ENCODE assay signal across 14 cellular contexts in genomic region chr19:33815410-33816340, GRCh38. TPM values are rescaled to one million over a fixed set of nuclear protein-coding genes. Genes with fewer than 3 reads are reported as not detected.
A peak's percentile ranks its signal among the peaks of the same experiment; 100 is the strongest.
DNase-seq lines count a peak whose midpoint lies in the region; ATAC-seq and TF ChIP-seq lines count a peak whose summit lies in the region.
"Had no signal": no experiment of that assay in that cellular context is flagged by ENCODE, and none has a peak within 500 bp of the region (broad histone marks: within the 10 kb centered on the region; RNA-seq: fewer than 3 reads in every experiment).

No MANE protein-coding gene starts in this region.

- TF ChIP-seq CTCF in A673 (conservative IDR thresholded peaks at IDR 0.05; ENCODE audit: low read depth, low read length), result no peak
- TF ChIP-seq CTCF in WTC11 (IDR thresholded peaks at IDR 0.05), result no peak
- no peak for TF ChIP-seq CTCF in foreskin fibroblast (IDR thresholded peaks at IDR 0.05; ENCODE audit: low read depth, low read length)

- CTCF ChIA-PET in A673 (lab: Charles Lee), result interaction anchor here (0.6 kb wide), 1 partner anchor 226 kb away, joined by 3 read pairs; no protein-coding TSS in a partner anchor
- CTCF ChIA-PET in WTC11 (lab: Charles Lee), result no interaction called here

- H3K4me3 ChIP-seq in A673 (ENCODE audit: low read depth, low read length, poor library complexity, severe bottlenecking) (no peak overlapping the region), foreskin fibroblast (ENCODE audit: low read depth in 1 of 2, low read length in 2 of 2) (no peak overlapping the region)
- no peak overlapping the region for H3K4me3 ChIP-seq in effector memory CD4-positive, alpha-beta T cell (ENCODE audit: insufficient read depth, low read depth, low read length, poor library complexity, severe bottlenecking)
- H3K4me3 ChIP-seq: esophagus muscularis mucosa had no signal

- peaks cover 5% of the 10 kb centered on the region for H3K4me1 ChIP-seq in A673 (ENCODE audit: insufficient read depth, low read length, poor library complexity, severe bottlenecking)
- peaks cover 14% of the 10 kb centered on the region for H3K4me1 ChIP-seq in effector memory CD4-positive, alpha-beta T cell (ENCODE audit: control insufficient read depth, insufficient read depth, low read length, poor library complexity, severe bottlenecking)

- H3K36me3 ChIP-seq in A673 (ENCODE audit: insufficient read depth, low read length, poor library complexity, severe bottlenecking), result no peaks in the 10 kb centered on the region
- no peaks in the 10 kb centered on the region for H3K36me3 ChIP-seq in effector memory CD4-positive, alpha-beta T cell (ENCODE audit: control insufficient read depth, insufficient read depth, low read length)

- intact Hi-C loops in A673 (cut with micrococcal nuclease; ENCODE audit: unreplicated experiment), result no loop called here

- H3K27me3 Mint-ChIP-seq in WTC11 (ENCODE audit: low read depth), result peaks cover 4% of the 10 kb centered on the region

- no peak overlapping the region for H3K27ac ChIP-seq in A673 (ENCODE audit: low read depth, low read length, poor library complexity, severe bottlenecking)
- H3K27ac ChIP-seq in effector memory CD4-positive, alpha-beta T cell (ENCODE audit: insufficient read depth, low read length, poor library complexity, severe bottlenecking), result no peak overlapping the region
- H3K27ac ChIP-seq: esophagus muscularis mucosa had no signal

- DNase-seq in A673 (ENCODE audit: low spot score) (peak; percentile 17), HT1080 (ENCODE audit: low read depth) (peak; percentile 32), WTC11 (ENCODE audit: low spot score) (no peak), foreskin fibroblast (peak; percentile 18 to 57), NAMALWA (ENCODE audit: low spot score) (no peak)
- no peak for DNase-seq in effector memory CD4-positive, alpha-beta T cell
- DNase-seq: caudate nucleus; NCI-H2081 treated with DMSO at 0.1 percent for 48 hours; stimulated activated CD4-positive, alpha-beta T cell treated with anti-CD3 and anti-CD28 coated beads, Interleukin-1b, Interleukin-23, amount 100 ng/mL, for 48 hours had no signal

- H3K9me3 ChIP-seq in A673 (ENCODE audit: low read depth, low read length, poor library complexity, severe bottlenecking), result no peaks in the 10 kb centered on the region
- no peaks in the 10 kb centered on the region for H3K9me3 ChIP-seq in effector memory CD4-positive, alpha-beta T cell (ENCODE audit: control insufficient read depth, low read length)
- H3K9me3 ChIP-seq: esophagus muscularis mucosa had no signal

- 0 out of 2 replicates have a peak overlapping the region, but pooled peaks have one; percentile 36 for H3K27ac Mint-ChIP-seq in WTC11
- H3K27ac Mint-ChIP-seq: IgD-negative memory B cell, progenitor cell of endocrine pancreas had no signal

- POLR2A ChIA-PET in A673 (lab: Charles Lee; ENCODE audit: low non-redundant PET) (interaction anchor here (0.6 kb wide), 1 partner anchor 442 kb away, joined by 4 read pairs; no protein-coding TSS in a partner anchor), WTC11 (lab: Charles Lee) (interaction anchor here (0.5 kb wide), 1 partner anchor 14 kb away, joined by 4 read pairs; no protein-coding TSS in a partner anchor)

- H3K27me3 ChIP-seq in A673 (replicated peaks; ENCODE audit: insufficient read depth, low read depth, low read length, poor library complexity), result no peaks in the 10 kb centered on the region
- no peaks in the 10 kb centered on the region for H3K27me3 ChIP-seq in effector memory CD4-positive, alpha-beta T cell (replicated peaks; ENCODE audit: control insufficient read depth, insufficient read depth, low read length, poor library complexity, severe bottlenecking)
- H3K27me3 ChIP-seq: esophagus muscularis mucosa had no signal

- H3K4me1 Mint-ChIP-seq in WTC11, result peaks cover 22% of the 10 kb centered on the region

- ATAC-seq in WTC11, result no peak
- no peak for ATAC-seq in GM21529 (IDR thresholded peaks at IDR 0.05; ENCODE audit: unreplicated experiment)
- no peak for ATAC-seq in GM21576 (IDR thresholded peaks at IDR 0.05; ENCODE audit: unreplicated experiment)

- H3K9me3 Mint-ChIP-seq in WTC11, result no peaks in the 10 kb centered on the region
- H3K9me3 Mint-ChIP-seq: IgD-negative memory B cell had no signal

- H3K4me3 Mint-ChIP-seq in WTC11, result no peak overlapping the region
- H3K4me3 Mint-ChIP-seq: IgD-negative memory B cell had no signal

- H3K36me3 Mint-ChIP-seq in WTC11, result peaks cover 7% of the 10 kb centered on the region
- H3K36me3 Mint-ChIP-seq: IgD-negative memory B cell had no signal

- no TSS peak for BruUV-seq in A673 (replicated peaks; lab: Mats Ljungman, UMichigan)

TF ChIP-seq in WTC11, 78 proteins besides CTCF, POLR2A, EP300 and RAD21 (continues in another document):
- TF ChIP-seq ZNF281 (CRISPR knock-in tag; IDR thresholded peaks at IDR 0.05) (no peak), PRRX2 (CRISPR knock-in tag; IDR thresholded peaks at IDR 0.05) (no peak), CBFB (CRISPR knock-in tag; IDR thresholded peaks at IDR 0.05; ENCODE audit: low read depth) (no peak), CDX4 (CRISPR knock-in tag; IDR thresholded peaks at IDR 0.05; ENCODE audit: borderline replicate concordance) (no peak), ATF2 (CRISPR knock-in tag; IDR thresholded peaks at IDR 0.05; ENCODE audit: borderline replicate concordance, low read depth) (no peak), STAT6 (CRISPR knock-in tag; conservative IDR thresholded peaks at IDR 0.05; ENCODE audit: low read depth) (no peak)

RNA-seq across cellular contexts. Expression of gene KCTD15, which starts 19.0 kb away (rescaled TPM):
- total RNA-seq in A673 (2021), result 8.9 and 9.9 TPM in 2 replicates
- 47.9 and 58.5 TPM in 2 replicates for total RNA-seq in HT1080 (2014; rRNA removed; shearing (Covaris generic))
- 31.3 and 44.1 TPM in 2 replicates for polyA plus RNA-seq in HT1080 (2015; cell fraction: cytosol; rRNA removed)
- 84.1 and 125 TPM in 2 replicates for polyA plus RNA-seq in HT1080 (2015; cell fraction: nucleus; rRNA removed)
- total RNA-seq in WTC11 (2021), result 32.7 to 41.5 TPM (median 35.5 TPM) in 3 replicates
- polyA plus RNA-seq: IgD-negative memory B cell had no signal

Comparison
In these comparisons a context has a peak if more than half of its experiments do, and no peak if none do; other contexts are left out.
1. DNase-seq: peak in A673 (single experiment), HT1080 (single experiment) and foreskin fibroblast (2 of 2); none in WTC11 (single experiment), NAMALWA (single experiment) and effector memory CD4-positive, alpha-beta T cell (0 of 3).